8 cellular contexts compared by ENCODE assay signal in the genomic region with DNA sequence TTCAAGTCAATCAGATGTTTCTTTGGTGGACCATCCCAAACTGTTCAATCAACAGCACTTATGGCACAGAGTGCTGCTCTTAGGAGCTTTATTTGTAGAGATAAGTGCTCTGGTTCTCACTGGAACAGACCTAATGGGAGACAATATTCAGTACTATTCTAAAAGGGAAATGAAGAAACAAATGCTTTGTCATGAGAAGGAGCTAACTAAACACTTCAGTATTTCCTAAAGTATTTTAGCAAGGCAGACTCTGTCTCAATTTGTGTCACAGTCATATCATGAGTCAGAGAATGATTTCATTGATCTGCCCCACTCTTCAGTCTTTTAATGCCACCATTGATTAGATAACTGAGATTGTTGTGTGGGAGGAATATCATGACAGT.
A peak's percentile ranks its signal among the peaks of the same experiment; 100 is the strongest.
DNase-seq lines count a peak whose midpoint lies in the region; ATAC-seq, FAIRE-seq and TF ChIP-seq lines count a peak whose summit lies in the region.

No MANE protein-coding gene starts in this region.

- CTCF ChIA-PET in PC-3 (lab: Charles Lee): no interaction called here

- ATAC-seq in GM18861 (IDR thresholded peaks at IDR 0.05; ENCODE audit: unreplicated experiment) (peak; percentile 31), HG02759 (IDR thresholded peaks at IDR 0.05; ENCODE audit: unreplicated experiment) (peak; percentile 50), PC-3 (no peak; the same call in 1 of the 2 replicates), mucosa of descending colon (peak; percentile 20)

- H3K4me3 ChIP-seq in PC-3 (ENCODE audit: low read length) (no peak overlapping the region), mucosa of descending colon (no peak overlapping the region), HAP-1 (no peak overlapping the region)

- H3K4me1 ChIP-seq in PC-3 (ENCODE audit: insufficient read depth, low read length) (peaks cover 6% of the 10 kb centered on the region), mucosa of descending colon (ENCODE audit: low read depth) (no peaks in the 10 kb centered on the region), HAP-1 (no peaks in the 10 kb centered on the region)

- peak overlapping the region; percentile 26; the same call in 1 of the 2 replicates for H3K27ac ChIP-seq in PC-3 (ENCODE audit: low read length)

- in situ Hi-C loops in HAP-1 (cut with MboI; ENCODE audit: low sequenced_read_pairs): no loop called here

- POLR2A ChIA-PET in PC-3 (lab: Charles Lee; ENCODE audit: unreplicated experiment): no interaction called here

- no peak overlapping the region for H3K9ac ChIP-seq in PC-3 (ENCODE audit: low read length)

- H3K9me3 ChIP-seq in PC-3 (ENCODE audit: low read length) (no peaks in the 10 kb centered on the region), mucosa of descending colon (no peaks in the 10 kb centered on the region), HAP-1 (no peaks in the 10 kb centered on the region)

- TF ChIP-seq POLR2A in GM12891 (IDR thresholded peaks at IDR 0.05; ENCODE audit: low read depth, low read length): no peak

- no peaks in the 10 kb centered on the region for H3F3A ChIP-seq in PC-3 (ENCODE audit: low read length, unreplicated experiment)

- intact Hi-C loops in PC-3 (cut with micrococcal nuclease): no loop called here
- intact Hi-C loops in mucosa of descending colon (cut with DNase I, micrococcal nuclease): no loop called here

- TF ChIP-seq CTCF in PC-3 (conservative IDR thresholded peaks at IDR 0.05; ENCODE audit: low read depth, low read length): no peak
- TF ChIP-seq CTCF in mucosa of descending colon (IDR thresholded peaks at IDR 0.05): no peak

- H3K36me3 ChIP-seq in PC-3 (ENCODE audit: low read depth, low read length): no peaks in the 10 kb centered on the region
- no peaks in the 10 kb centered on the region for H3K36me3 ChIP-seq in mucosa of descending colon (ENCODE audit: low read depth)
- H3K36me3 ChIP-seq in HAP-1 (replicated peaks): no peaks in the 10 kb centered on the region

- BruUV-seq in PC-3 (replicated peaks; lab: Mats Ljungman, UMichigan): no TSS peak

- H3K4me2 ChIP-seq in PC-3 (ENCODE audit: low read length): no peak overlapping the region

- H3K27me3 ChIP-seq in PC-3 (ENCODE audit: low read length): no peaks in the 10 kb centered on the region
- peaks cover 18% of the 10 kb centered on the region for H3K27me3 ChIP-seq in HAP-1 (ENCODE audit: low read depth)

- FAIRE-seq in GM12891 (lab: Jason Lieb, UNC): no peak

- DNase-seq in PC-3 (peak; percentile 8), mucosa of descending colon (no peak), HAP-1 (ENCODE audit: low spot score in 2 of 2) (no peak), H4 (ENCODE audit: low spot score) (no peak), GM12891 (ENCODE audit: insufficient read length, low spot score) (no peak)
- no peak for DNase-seq in stimulated activated CD4-positive, alpha-beta T cell treated with anti-CD3 and anti-CD28 coated beads, Interleukin-15, amount 100 ng/mL, for 24 hours

- H4K20me1 ChIP-seq in PC-3 (ENCODE audit: low read length): no peaks in the 10 kb centered on the region

- H3K9me2 ChIP-seq in PC-3 (replicated peaks; ENCODE audit: low read length): no peaks in the 10 kb centered on the region

- H3K79me2 ChIP-seq in PC-3 (ENCODE audit: low read length): no peaks in the 10 kb centered on the region

- no peak overlapping the region for H2AFZ ChIP-seq in PC-3 (ENCODE audit: low read length)

TF ChIP-seq in GM12891, 5 proteins besides CTCF, POLR2A, EP300 and RAD21:
- TF ChIP-seq TAF1 (IDR thresholded peaks at IDR 0.05; ENCODE audit: low read depth, low read length): no peak
- no peak for TF ChIP-seq POU2F2 (IDR thresholded peaks at IDR 0.05; ENCODE audit: low read depth, low read length)
- TF ChIP-seq PAX5 (IDR thresholded peaks at IDR 0.05; ENCODE audit: insufficient read depth, low read length, severe bottlenecking): no peak
- no peak for TF ChIP-seq SPI1 (IDR thresholded peaks at IDR 0.05; ENCODE audit: low read depth, low read length)
